16 cellular contexts compared by ENCODE assay signal in the genomic region with DNA sequence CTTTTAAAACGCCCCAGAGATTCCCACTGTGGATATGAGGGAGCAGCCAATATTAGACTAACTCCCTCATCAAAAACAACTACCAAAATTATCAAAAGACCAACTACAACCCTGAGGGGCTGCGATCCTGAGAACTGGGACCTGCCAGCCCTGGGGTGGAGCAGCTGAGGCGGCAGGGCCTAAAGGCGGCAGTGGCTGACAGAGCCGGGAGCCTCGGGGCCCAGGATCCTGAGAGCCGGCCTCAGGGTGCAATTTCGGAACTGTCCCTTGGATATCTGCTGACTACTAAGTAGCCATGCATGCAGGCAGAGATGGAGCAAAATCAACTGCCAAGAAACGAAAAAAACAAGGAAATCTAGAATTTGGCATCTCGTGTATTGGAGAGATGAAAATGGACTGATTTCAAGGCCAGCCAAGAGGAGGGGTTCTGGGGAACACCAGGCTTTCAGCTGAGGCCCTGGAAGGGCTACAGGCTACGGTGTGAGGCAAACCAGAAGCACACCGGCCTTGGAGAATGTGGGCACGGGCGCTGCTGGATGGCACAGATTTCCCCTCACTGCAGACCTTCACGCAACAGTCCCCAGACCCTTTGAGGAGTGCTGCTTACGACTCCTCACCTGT.
DNase-seq lines count a peak whose midpoint lies in the region; ATAC-seq and TF ChIP-seq lines count a peak whose summit lies in the region.
"Had no signal": no experiment of that assay in that cellular context is flagged by ENCODE, and none has a peak within 500 bp of the region (broad histone marks: within the 10 kb centered on the region; RNA-seq: fewer than 3 reads in every experiment).

No MANE protein-coding gene starts in this region.

- POLR2A ChIA-PET in WTC11 (lab: Charles Lee) = no interaction called here

- no peaks in the 10 kb centered on the region for H3K27me3 Mint-ChIP-seq in WTC11 (ENCODE audit: low read depth)
- H3K27me3 Mint-ChIP-seq: activated CD8-positive, alpha-beta memory T cell treated with anti-CD3 and anti-CD28 coated beads, Interleukin-2, amount 10 ng/mL, durations not matched to agents 7 days and 5 days; activated naive CD4-positive, alpha-beta T cell treated with anti-CD3 and anti-CD28 coated beads, Interleukin-2, amount 10 ng/mL, durations not matched to agents 7 days and 5 days; stimulated activated naive CD8-positive, alpha-beta T cell treated with anti-CD3 and anti-CD28 coated beads, Interleukin-15, amount 100 ng/mL, for 72 hours had no signal

- H3K36me3 ChIP-seq in rectal smooth muscle tissue (ENCODE audit: control insufficient read depth, insufficient read depth, low read length) = peaks cover 3% of the 10 kb centered on the region

- intact Hi-C loops in left ventricle myocardium superior (cut with micrococcal nuclease) = no loop called here

- peaks cover 3% of the 10 kb centered on the region; the same call in 1 of the 2 replicates for H3K36me3 Mint-ChIP-seq in WTC11
- H3K36me3 Mint-ChIP-seq: activated naive CD4-positive, alpha-beta T cell treated with anti-CD3 and anti-CD28 coated beads, Interleukin-2, amount 10 ng/mL, durations not matched to agents 7 days and 5 days had no signal

- no peak overlapping the region for H3K4me3 ChIP-seq in rectal smooth muscle tissue (ENCODE audit: low read length)

- H3K4me1 Mint-ChIP-seq in WTC11 = peaks cover 24% of the 10 kb centered on the region
- H3K4me1 Mint-ChIP-seq: activated naive CD4-positive, alpha-beta T cell treated with anti-CD3 and anti-CD28 coated beads, Interleukin-2, amount 10 ng/mL, durations not matched to agents 7 days and 5 days had no signal

- H3K27ac Mint-ChIP-seq in WTC11 = peak overlapping the region; percentile 47
- H3K27ac Mint-ChIP-seq: activated CD8-positive, alpha-beta memory T cell treated with anti-CD3 and anti-CD28 coated beads, Interleukin-2, amount 10 ng/mL, durations not matched to agents 7 days and 5 days; activated naive CD4-positive, alpha-beta T cell treated with anti-CD3 and anti-CD28 coated beads, Interleukin-2, amount 10 ng/mL, durations not matched to agents 7 days and 5 days; memory B cell had no signal

- H3K9ac ChIP-seq in rectal smooth muscle tissue (ENCODE audit: low read length) = no peak overlapping the region

- TF ChIP-seq CTCF in WTC11 (IDR thresholded peaks at IDR 0.05) = no peak

- peak overlapping the region; percentile 16 for H3K27ac ChIP-seq in rectal smooth muscle tissue (ENCODE audit: low read depth, low read length)
- H3K27ac ChIP-seq: WERI-Rb-1 had no signal

- ATAC-seq in WTC11 (no peak), left ventricle myocardium superior (no peak), GM18867 (IDR thresholded peaks at IDR 0.05; ENCODE audit: unreplicated experiment) (no peak)
- ATAC-seq: activated CD8-positive, alpha-beta memory T cell treated with anti-CD3 and anti-CD28 coated beads, Interleukin-2, amount 10 ng/mL, durations not matched to agents 7 days and 5 days; stimulated activated naive CD8-positive, alpha-beta T cell treated with anti-CD3 and anti-CD28 coated beads, Interleukin-15, amount 100 ng/mL, for 72 hours had no signal

- CTCF ChIA-PET in WTC11 (lab: Charles Lee) = no interaction called here

- peaks cover 17% of the 10 kb centered on the region for H3K4me1 ChIP-seq in rectal smooth muscle tissue (ENCODE audit: control insufficient read depth, insufficient read depth, low read length)

- no peaks in the 10 kb centered on the region for H3K27me3 ChIP-seq in rectal smooth muscle tissue (ENCODE audit: control insufficient read depth, insufficient read depth, low read length)

- DNase-seq in 8988T (peak; percentile 5), WTC11 (ENCODE audit: low spot score) (peak; percentile 12), left ventricle myocardium superior (peak; percentile 27), NCI-H2081 treated with DMSO at 0.1 percent for 48 hours (lab: John Stamatoyannopoulos, UW) (no peak), NCI-H146 treated with DMSO at 0.1 percent for 48 hours (lab: John Stamatoyannopoulos, UW; ENCODE audit: unreplicated experiment) (no peak), ureter (ENCODE audit: low spot score) (no peak)
- DNase-seq: activated CD8-positive, alpha-beta memory T cell treated with anti-CD3 and anti-CD28 coated beads, Interleukin-2, amount 10 ng/mL, durations not matched to agents 7 days and 5 days; activated naive CD4-positive, alpha-beta T cell treated with anti-CD3 and anti-CD28 coated beads, Interleukin-2, amount 10 ng/mL, durations not matched to agents 7 days and 5 days; Calu3; NCI-H1694 treated with DMSO at 0.1 percent for 48 hours; NCI-H524; stimulated activated naive CD8-positive, alpha-beta T cell treated with anti-CD3 and anti-CD28 coated beads, Interleukin-15, amount 100 ng/mL, for 72 hours; WERI-Rb-1 had no signal

- H3K4me3 Mint-ChIP-seq in WTC11 = no peak overlapping the region
- H3K4me3 Mint-ChIP-seq: activated CD8-positive, alpha-beta memory T cell treated with anti-CD3 and anti-CD28 coated beads, Interleukin-2, amount 10 ng/mL, durations not matched to agents 7 days and 5 days; activated naive CD4-positive, alpha-beta T cell treated with anti-CD3 and anti-CD28 coated beads, Interleukin-2, amount 10 ng/mL, durations not matched to agents 7 days and 5 days; memory B cell; stimulated activated naive CD8-positive, alpha-beta T cell treated with anti-CD3 and anti-CD28 coated beads, Interleukin-15, amount 100 ng/mL, for 72 hours had no signal

- H3K9me3 Mint-ChIP-seq in WTC11 = 0 out of 2 replicates have a peak, but pooled peaks cover 3% of the 10 kb centered on the region
- H3K9me3 Mint-ChIP-seq: activated naive CD4-positive, alpha-beta T cell treated with anti-CD3 and anti-CD28 coated beads, Interleukin-2, amount 10 ng/mL, durations not matched to agents 7 days and 5 days; stimulated activated naive CD8-positive, alpha-beta T cell treated with anti-CD3 and anti-CD28 coated beads, Interleukin-15, amount 100 ng/mL, for 72 hours had no signal

TF ChIP-seq in WTC11, 78 proteins besides CTCF, POLR2A, EP300 and RAD21 (continues in another document):
- TF ChIP-seq ZNF232 (CRISPR knock-in tag; IDR thresholded peaks at IDR 0.05) (no peak), GRHL2 (CRISPR knock-in tag; IDR thresholded peaks at IDR 0.05; ENCODE audit: insufficient replicate concordance, severe bottlenecking) (no peak), GABPB1 (CRISPR knock-in tag; IDR thresholded peaks at IDR 0.05) (no peak), ZNF671 (CRISPR knock-in tag; IDR thresholded peaks at IDR 0.05) (no peak), ATF1 (CRISPR knock-in tag; IDR thresholded peaks at IDR 0.05) (no peak)
- TF ChIP-seq, protein P1, sequence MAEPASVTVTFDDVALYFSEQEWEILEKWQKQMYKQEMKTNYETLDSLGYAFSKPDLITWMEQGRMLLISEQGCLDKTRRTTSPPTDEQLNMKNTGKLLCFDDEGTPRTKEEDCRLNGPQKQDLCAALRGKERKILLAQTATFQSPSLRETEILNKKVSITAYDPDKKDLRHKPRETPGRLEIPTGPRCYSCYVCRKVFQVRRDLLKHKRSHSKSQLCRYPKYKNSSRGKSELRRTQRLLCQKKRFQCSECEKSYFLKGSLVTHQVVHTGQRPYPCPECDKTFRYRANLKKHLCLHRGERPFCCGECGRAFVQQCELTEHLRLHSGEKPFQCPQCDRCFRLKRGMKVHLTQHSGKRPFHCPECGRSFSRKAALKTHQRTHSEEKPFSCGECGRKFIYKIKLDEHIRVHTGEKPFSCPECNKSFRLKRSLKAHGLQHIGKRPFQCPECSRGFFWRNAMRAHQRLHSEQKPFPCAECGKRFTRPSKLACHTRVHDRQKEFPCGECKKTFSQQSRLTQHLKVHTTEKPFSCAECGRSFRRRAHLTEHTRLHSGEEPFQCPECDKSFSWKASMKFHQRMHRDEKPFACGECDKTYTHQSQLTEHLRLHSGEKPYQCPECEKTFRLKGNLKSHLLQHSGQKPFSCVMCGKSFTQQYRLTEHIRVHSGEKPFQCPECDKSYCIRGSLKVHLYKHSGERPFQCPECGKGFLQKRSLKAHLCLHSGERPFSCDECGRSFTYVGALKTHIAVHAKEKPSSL (CRISPR knock-in tag; conservative IDR thresholded peaks at IDR 0.05) = no peak
- TF ChIP-seq, protein P2, sequence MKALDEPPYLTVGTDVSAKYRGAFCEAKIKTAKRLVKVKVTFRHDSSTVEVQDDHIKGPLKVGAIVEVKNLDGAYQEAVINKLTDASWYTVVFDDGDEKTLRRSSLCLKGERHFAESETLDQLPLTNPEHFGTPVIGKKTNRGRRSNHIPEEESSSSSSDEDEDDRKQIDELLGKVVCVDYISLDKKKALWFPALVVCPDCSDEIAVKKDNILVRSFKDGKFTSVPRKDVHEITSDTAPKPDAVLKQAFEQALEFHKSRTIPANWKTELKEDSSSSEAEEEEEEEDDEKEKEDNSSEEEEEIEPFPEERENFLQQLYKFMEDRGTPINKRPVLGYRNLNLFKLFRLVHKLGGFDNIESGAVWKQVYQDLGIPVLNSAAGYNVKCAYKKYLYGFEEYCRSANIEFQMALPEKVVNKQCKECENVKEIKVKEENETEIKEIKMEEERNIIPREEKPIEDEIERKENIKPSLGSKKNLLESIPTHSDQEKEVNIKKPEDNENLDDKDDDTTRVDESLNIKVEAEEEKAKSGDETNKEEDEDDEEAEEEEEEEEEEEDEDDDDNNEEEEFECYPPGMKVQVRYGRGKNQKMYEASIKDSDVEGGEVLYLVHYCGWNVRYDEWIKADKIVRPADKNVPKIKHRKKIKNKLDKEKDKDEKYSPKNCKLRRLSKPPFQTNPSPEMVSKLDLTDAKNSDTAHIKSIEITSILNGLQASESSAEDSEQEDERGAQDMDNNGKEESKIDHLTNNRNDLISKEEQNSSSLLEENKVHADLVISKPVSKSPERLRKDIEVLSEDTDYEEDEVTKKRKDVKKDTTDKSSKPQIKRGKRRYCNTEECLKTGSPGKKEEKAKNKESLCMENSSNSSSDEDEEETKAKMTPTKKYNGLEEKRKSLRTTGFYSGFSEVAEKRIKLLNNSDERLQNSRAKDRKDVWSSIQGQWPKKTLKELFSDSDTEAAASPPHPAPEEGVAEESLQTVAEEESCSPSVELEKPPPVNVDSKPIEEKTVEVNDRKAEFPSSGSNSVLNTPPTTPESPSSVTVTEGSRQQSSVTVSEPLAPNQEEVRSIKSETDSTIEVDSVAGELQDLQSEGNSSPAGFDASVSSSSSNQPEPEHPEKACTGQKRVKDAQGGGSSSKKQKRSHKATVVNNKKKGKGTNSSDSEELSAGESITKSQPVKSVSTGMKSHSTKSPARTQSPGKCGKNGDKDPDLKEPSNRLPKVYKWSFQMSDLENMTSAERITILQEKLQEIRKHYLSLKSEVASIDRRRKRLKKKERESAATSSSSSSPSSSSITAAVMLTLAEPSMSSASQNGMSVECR (CRISPR knock-in tag; IDR thresholded peaks at IDR 0.05; ENCODE audit: borderline replicate concordance) = no peak

Comparison
In these comparisons a context has a peak if more than half of its experiments do, and no peak if none do; other contexts are left out.
1. DNase-seq: peak in 8988T (single experiment), WTC11 (single experiment) and left ventricle myocardium superior (single experiment); none in NCI-H2081 treated with DMSO at 0.1 percent for 48 hours (single experiment), NCI-H146 treated with DMSO at 0.1 percent for 48 hours (single experiment) and ureter (single experiment).